ENCODE assay signal across 13 cellular contexts in the genomic region with DNA sequence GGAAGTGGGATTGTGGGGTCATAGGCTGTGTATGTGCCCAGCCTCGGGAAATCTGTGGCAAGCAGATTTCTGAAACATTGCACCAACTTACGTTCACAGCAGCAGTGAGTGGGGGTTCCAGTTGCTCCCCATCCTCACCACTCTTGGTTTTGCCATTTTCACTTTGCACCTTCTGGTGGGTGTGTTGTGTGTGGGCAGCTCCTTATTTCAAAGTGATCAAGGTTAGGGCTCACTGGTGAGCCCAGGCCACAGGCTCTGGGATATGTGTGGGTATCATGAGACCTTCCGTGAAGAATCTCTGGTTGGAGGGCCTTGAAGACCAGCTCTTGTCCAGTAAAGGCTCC.
DNase-seq lines count a peak whose midpoint lies in the region; ATAC-seq and TF ChIP-seq lines count a peak whose summit lies in the region.
"Had no signal": no experiment of that assay in that cellular context is flagged by ENCODE, and none has a peak within 500 bp of the region (broad histone marks: within the 10 kb centered on the region; RNA-seq: fewer than 3 reads in every experiment).

No MANE protein-coding gene starts in this region.

- H3F3A ChIP-seq in DOHH2 (ENCODE audit: control insufficient read depth, insufficient read depth) (peaks cover 24% of the 10 kb centered on the region), Loucy (ENCODE audit: low read depth) (no peaks in the 10 kb centered on the region)

- no peak overlapping the region for H3K9ac ChIP-seq in Loucy (ENCODE audit: low read depth, low read length, poor library complexity, severe bottlenecking)

- H3K27me3 Mint-ChIP-seq in memory B cell: no peaks in the 10 kb centered on the region

- no peak for TF ChIP-seq CTCF in DOHH2 (IDR thresholded peaks at IDR 0.05; ENCODE audit: low read depth, low read length, poor library complexity, severe bottlenecking)
- no peak for TF ChIP-seq CTCF in Loucy (conservative IDR thresholded peaks at IDR 0.05; ENCODE audit: low read length)

- H3K9me2 ChIP-seq in DOHH2 (replicated peaks; ENCODE audit: control insufficient read depth, low read length): no peaks in the 10 kb centered on the region
- H3K9me2 ChIP-seq in Loucy (replicated peaks; ENCODE audit: low read depth, low read length): no peaks in the 10 kb centered on the region

- H3K27ac Mint-ChIP-seq in memory B cell: peak overlapping the region; percentile 88

- H3K79me2 ChIP-seq in DOHH2 (ENCODE audit: control insufficient read depth, low read length) (no peaks in the 10 kb centered on the region), Loucy (ENCODE audit: insufficient read depth, low read length) (no peaks in the 10 kb centered on the region)

- H3K4me1 ChIP-seq in DOHH2 (ENCODE audit: control insufficient read depth, low read length) (peaks cover 99% of the 10 kb centered on the region), Loucy (ENCODE audit: insufficient read depth, low read length, poor library complexity, severe bottlenecking) (peaks cover 35% of the 10 kb centered on the region)

- ATAC-seq in memory B cell (ENCODE audit: low read depth): no peak
- ATAC-seq in HG02885 (IDR thresholded peaks at IDR 0.05; ENCODE audit: poor library complexity, unreplicated experiment): no peak
- ATAC-seq: left ventricle myocardium superior had no signal

- no peaks in the 10 kb centered on the region for H4K20me1 ChIP-seq in DOHH2 (ENCODE audit: control insufficient read depth, insufficient read depth, low read depth, low read length)
- no peaks in the 10 kb centered on the region for H4K20me1 ChIP-seq in Loucy (ENCODE audit: insufficient read depth, low read length, poor library complexity, severe bottlenecking)

- H3K36me3 ChIP-seq in DOHH2 (ENCODE audit: control insufficient read depth, low read length): no peaks in the 10 kb centered on the region
- H3K36me3 ChIP-seq in Loucy (ENCODE audit: insufficient read depth, low read length): no peaks in the 10 kb centered on the region
- H3K36me3 ChIP-seq: HAP-1 had no signal

- H3K4me2 ChIP-seq in DOHH2 (ENCODE audit: low read length) (peak overlapping the region; percentile 83), Loucy (ENCODE audit: low read depth, low read length, poor library complexity, severe bottlenecking) (peak overlapping the region; percentile 51)

- H3K9me3 ChIP-seq in DOHH2 (ENCODE audit: control insufficient read depth, insufficient read depth, low read length): peaks cover 8% of the 10 kb centered on the region
- no peaks in the 10 kb centered on the region for H3K9me3 ChIP-seq in Loucy (ENCODE audit: insufficient read depth, low read depth, low read length)
- H3K9me3 ChIP-seq: Caco-2, HAP-1 had no signal

- H3K4me3 Mint-ChIP-seq in memory B cell: peak overlapping the region; percentile 75
- H3K4me3 Mint-ChIP-seq: brain had no signal

- DNase-seq in memory B cell (ENCODE audit: low spot score in 2 of 2) (no peak), DMS53 (lab: John Stamatoyannopoulos, UW) (no peak), DMS153 (lab: John Stamatoyannopoulos, UW) (no peak)
- DNase-seq: Caco-2; left ventricle myocardium superior; NCI-H2081; nucleus accumbens; stimulated activated CD4-positive, alpha-beta T cell treated with anti-CD3 and anti-CD28 coated beads, Interleukin-12 subunit alpha, Interleukin-12 subunit beta, amount 100 ng/mL, for 4 hours had no signal

- peaks cover 42% of the 10 kb centered on the region for H3K4me1 Mint-ChIP-seq in memory B cell

- H2AFZ ChIP-seq in Loucy (ENCODE audit: low read length): 0 out of 2 replicates have a peak overlapping the region, but pooled peaks have one; percentile 69

- peaks cover 2% of the 10 kb centered on the region for H3K36me3 Mint-ChIP-seq in memory B cell
- H3K36me3 Mint-ChIP-seq: brain had no signal

- H3K9me3 Mint-ChIP-seq in memory B cell: peaks cover 2% of the 10 kb centered on the region

- peaks cover 3% of the 10 kb centered on the region; the same call in 1 of the 2 replicates for H3K27me3 ChIP-seq in DOHH2 (ENCODE audit: control insufficient read depth, low read length)
- no peaks in the 10 kb centered on the region for H3K27me3 ChIP-seq in Loucy (ENCODE audit: insufficient read depth, low read length, poor library complexity, severe bottlenecking)

- peak overlapping the region; percentile 97 for H3K27ac ChIP-seq in DOHH2 (ENCODE audit: low read depth, low read length)

- H3K4me3 ChIP-seq in DOHH2 (ENCODE audit: low read length) (peak overlapping the region; percentile 64), Loucy (ENCODE audit: low read length, poor library complexity, severe bottlenecking) (peak overlapping the region; percentile 39)
- H3K4me3 ChIP-seq: HAP-1 had no signal
